ENCODE assay signal across 24 cellular contexts in genomic region chr16:3924763-3925162, GRCh38.
"Had no signal": no experiment of that assay in that cellular context is flagged by ENCODE, and none has a peak within 500 bp of the region (broad histone marks: within the 10 kb centered on the region; RNA-seq: fewer than 3 reads in every experiment).

No MANE protein-coding gene starts in this region.

- H3K27me3 ChIP-seq: gastrocnemius medialis, heart right ventricle, left lung had no signal

- H3K27ac Mint-ChIP-seq: mesothelial cell of epicardium, naive B cell had no signal

- DNase-seq: dermis blood vessel endothelial cell; dorsolateral prefrontal cortex; effector CD4-positive, alpha-beta T cell; effector memory CD4-positive, alpha-beta T cell; erythroblast; esophagus squamous epithelium; foreskin fibroblast; foreskin melanocyte; gastrocnemius medialis; glutamatergic neuron; head of caudate nucleus; heart right ventricle; hippocampal formation; left cardiac atrium; left ventricle myocardium superior; lower lobe of right lung; mesenchymal stem cell; naive B cell had no signal

- H3K36me3 ChIP-seq: esophagus squamous epithelium, gastrocnemius medialis, heart right ventricle, left lung, lower lobe of right lung had no signal

- H3K9me3 ChIP-seq: gastrocnemius medialis, left lung, lower lobe of right lung, mucosa of descending colon had no signal

- H3K4me3 ChIP-seq: coronary artery, dorsolateral prefrontal cortex, esophagus squamous epithelium, gastrocnemius medialis, heart right ventricle, left lung, lower lobe of right lung, mucosa of descending colon had no signal

- ATAC-seq: esophagus mucosa, gastrocnemius medialis, heart right ventricle, left cardiac atrium, left lung, left ventricle myocardium superior, lower lobe of right lung, mucosa of descending colon had no signal

- H3K36me3 Mint-ChIP-seq: mesothelial cell of epicardium had no signal

- H3K4me1 Mint-ChIP-seq: mesothelial cell of epicardium, naive B cell had no signal

- H3K4me1 ChIP-seq: esophagus squamous epithelium, gastrocnemius medialis, heart right ventricle, left lung, lower lobe of right lung had no signal

- H3K27ac ChIP-seq: coronary artery, dorsolateral prefrontal cortex, epithelial cell of prostate, esophagus squamous epithelium, gastrocnemius medialis, heart right ventricle, left lung, lower lobe of right lung had no signal

- H3K4me3 Mint-ChIP-seq: mesothelial cell of epicardium had no signal
